Comparison of ENCODE assay signal across 29 cellular contexts in genomic region chr4:88465653-88466192, GRCh38.
"Had no signal": no experiment of that assay in that cellular context is flagged by ENCODE, and none has a peak within 500 bp of the region (broad histone marks: within the 10 kb centered on the region; RNA-seq: fewer than 3 reads in every experiment).

No MANE protein-coding gene starts in this region.

- H3K4me3 Mint-ChIP-seq: activated naive CD4-positive, alpha-beta T cell treated with anti-CD3 and anti-CD28 coated beads for 36 hours; T-cell; T-helper 2 cell treated with Interferon-gamma antibody and Interleukin-4, amounts not matched to agents 5 μg/mL and 100 μg/mL, for 36 hours had no signal

- H3K36me3 ChIP-seq: brain microvascular endothelial cell, colonic mucosa, MG63, SJSA1 had no signal

- H3K4me1 ChIP-seq: colonic mucosa, Peyer's patch, SJSA1 had no signal

- H3K27me3 ChIP-seq: brain microvascular endothelial cell, colonic mucosa, MG63, Peyer's patch, SJSA1 had no signal

- H3K27ac ChIP-seq: brain microvascular endothelial cell, colonic mucosa, Peyer's patch, SJSA1 had no signal

- ATAC-seq: PC-3 had no signal

- DNase-seq: activated gamma-delta T cell treated with Interleukin-2 at 50 U/mL for 16 hours; activated naive CD4-positive, alpha-beta T cell treated with anti-CD3 and anti-CD28 coated beads for 36 hours; activated T-cell treated with anti-CD3 and anti-CD28 coated beads, Interleukin-2, amount 50 U/mL, for 1 hour; amniotic stem cell; aorta; brain microvascular endothelial cell; central memory CD4-positive, alpha-beta T cell; colonic mucosa; Kasumi-1; KG1; MG63; NCI-H1048; NCI-H1105 treated with DMSO at 0.1 percent for 48 hours; NCI-H1436; NCI-H1694; NCI-H1930; NCI-H2081 treated with DMSO at 0.1 percent for 48 hours; NCI-H345; NCI-H524 treated with DMSO at 0.1 percent for 48 hours; NK-92 treated with Interleukin-12 subunit alpha and Interleukin-12 subunit beta, amount 100 ng/mL, for 24 hours; PC-3; Peyer's patch; RPMI8226; SHP77 treated with DMSO at 0.1 percent for 48 hours; SK-N-SH; T-cell had no signal

- H3K4me3 ChIP-seq: colonic mucosa, MG63, Peyer's patch, SJSA1 had no signal

- H3K27ac Mint-ChIP-seq: activated naive CD4-positive, alpha-beta T cell treated with anti-CD3 and anti-CD28 coated beads for 36 hours; T-helper 2 cell treated with Interferon-gamma antibody and Interleukin-4, amounts not matched to agents 5 μg/mL and 100 μg/mL, for 36 hours had no signal

- H3K9me3 Mint-ChIP-seq: activated naive CD4-positive, alpha-beta T cell treated with anti-CD3 and anti-CD28 coated beads for 36 hours; activated naive CD4-positive, alpha-beta T cell treated with anti-CD3 and anti-CD28 coated beads, Interleukin-2, amount 50 U/mL, for 72 hours; T-cell; T-helper 2 cell treated with Interferon-gamma antibody and Interleukin-4, amounts not matched to agents 5 μg/mL and 100 μg/mL, for 36 hours had no signal

- H3K9me3 ChIP-seq: colonic mucosa, MG63, Peyer's patch, SJSA1, SK-N-SH had no signal

- H3K27me3 Mint-ChIP-seq: T-cell had no signal
